ENCODE assay signal across 8 cellular contexts in genomic region chr11:44217432-44217831, GRCh38.
"Had no signal": no experiment of that assay in that cellular context is flagged by ENCODE, and none has a peak within 500 bp of the region (broad histone marks: within the 10 kb centered on the region; RNA-seq: fewer than 3 reads in every experiment).

No MANE protein-coding gene starts in this region.

- FAIRE-seq: HTR-8/SVneo, K562 had no signal

- H3K9me3 Mint-ChIP-seq: HFFc6 had no signal

- H3K27ac ChIP-seq: GM23248 had no signal

- H3K36me3 ChIP-seq: HAP-1 had no signal

- H3K9ac ChIP-seq: GM23248 had no signal

- H3K4me1 ChIP-seq: HAP-1 had no signal

- H3K27ac Mint-ChIP-seq: HFFc6 had no signal

- H3K4me3 ChIP-seq: GM23248, HAP-1, K562 had no signal

- ATAC-seq: HCT116, K562 had no signal

- H3K4me3 Mint-ChIP-seq: HFFc6 had no signal

- DNase-seq: GM23248, GOT3, H7, HFFc6 had no signal

- H2AFZ ChIP-seq: GM23248 had no signal
